In the genomic region with DNA sequence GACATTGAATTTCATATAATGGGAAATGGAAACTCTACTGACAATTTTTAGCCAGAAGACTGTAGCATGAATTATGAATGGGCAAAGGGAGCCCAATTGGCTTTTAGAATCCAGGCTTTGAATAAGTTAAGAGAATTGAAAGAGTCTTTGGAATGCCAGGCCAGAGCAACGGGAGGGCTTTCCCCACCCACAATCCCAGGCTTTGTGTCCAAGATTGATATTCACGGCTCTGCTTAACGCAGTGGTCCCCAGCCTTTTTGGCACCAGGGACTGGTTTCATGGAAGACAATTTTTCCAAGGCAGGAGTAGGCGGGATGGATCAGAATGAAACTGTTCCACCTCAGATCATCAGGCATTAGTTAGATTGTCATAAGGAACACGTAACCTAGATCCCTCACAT, we compare ENCODE assay signal across 19 cellular contexts.
DNase-seq lines count a peak whose midpoint lies in the region; ATAC-seq and TF ChIP-seq lines count a peak whose summit lies in the region.
"Had no signal": no experiment of that assay in that cellular context is flagged by ENCODE, and none has a peak within 500 bp of the region (broad histone marks: within the 10 kb centered on the region; RNA-seq: fewer than 3 reads in every experiment).

No MANE protein-coding gene starts in this region.

- no peaks in the 10 kb centered on the region for H3K36me3 Mint-ChIP-seq in nephron progenitor cell (ENCODE audit: low read depth)
- no peaks in the 10 kb centered on the region for H3K36me3 Mint-ChIP-seq in endothelial cell (ENCODE audit: low read depth, unreplicated experiment)
- H3K36me3 Mint-ChIP-seq: CD4-positive, alpha-beta memory T cell had no signal

- intact Hi-C loops in right cardiac atrium (cut with DNase I) = no loop called here

- H3K27ac Mint-ChIP-seq in nephron progenitor cell (peak overlapping the region; percentile 28), endothelial cell (ENCODE audit: unreplicated experiment) (no peak overlapping the region)
- H3K27ac Mint-ChIP-seq: CD4-positive, alpha-beta memory T cell had no signal

- DNase-seq in SK-MEL-5 (ENCODE audit: low read depth, low spot score) (peak; percentile 37), ecto neural progenitor cell (ENCODE audit: low spot score) (peak; percentile 61), nephron progenitor cell (no peak), GOT3 (lab: John Stamatoyannopoulos, UW) (no peak), endothelial cell (ENCODE audit: low spot score) (no peak), right cardiac atrium (no peak)
- DNase-seq: 8988T; CD4-positive, alpha-beta memory T cell; DND-41; KBM-7; MV-4-11; NCI-H1436; NCI-H2081; NCI-H774; RPMI8226; SIG-M5 had no signal

- H3K27ac ChIP-seq in ACC112 (ENCODE audit: low read depth, low read length) = peak overlapping the region; percentile 39
- H3K27ac ChIP-seq in right cardiac atrium (ENCODE audit: low read length) = no peak overlapping the region

- in situ Hi-C loops in SK-MEL-5 (cut with HindIII; ENCODE audit: low pct_unique_long_range_greater_than_20kb, low sequenced_read_pairs) = no loop called here

- H3K9me3 Mint-ChIP-seq in nephron progenitor cell (no peaks in the 10 kb centered on the region), endothelial cell (ENCODE audit: unreplicated experiment) (no peaks in the 10 kb centered on the region)

- H3K27me3 ChIP-seq in ACC112 (ENCODE audit: insufficient read depth, low read length) (no peaks in the 10 kb centered on the region), right cardiac atrium (ENCODE audit: control insufficient read depth, insufficient read depth) (no peaks in the 10 kb centered on the region)

- WGBS in right cardiac atrium = 69% methylated on average over 5 of the region's 5 CpGs

- H3K4me1 Mint-ChIP-seq in nephron progenitor cell (peaks cover 6% of the 10 kb centered on the region), endothelial cell (ENCODE audit: unreplicated experiment) (no peaks in the 10 kb centered on the region)
- H3K4me1 Mint-ChIP-seq: CD4-positive, alpha-beta memory T cell had no signal

- peaks cover 5% of the 10 kb centered on the region for H3K27me3 Mint-ChIP-seq in nephron progenitor cell (ENCODE audit: low read depth, poor library complexity)
- no peaks in the 10 kb centered on the region for H3K27me3 Mint-ChIP-seq in endothelial cell (ENCODE audit: unreplicated experiment)
- H3K27me3 Mint-ChIP-seq: CD4-positive, alpha-beta memory T cell had no signal

- H3K4me3 ChIP-seq in ACC112 (ENCODE audit: low read depth, low read length) (no peak overlapping the region), right cardiac atrium (ENCODE audit: low read length) (no peak overlapping the region)
- H3K4me3 ChIP-seq: HAP-1 had no signal

- H3K4me1 ChIP-seq in ACC112 (ENCODE audit: control insufficient read depth, insufficient read depth, low read length, unreplicated experiment) (peaks cover 79% of the 10 kb centered on the region), right cardiac atrium (ENCODE audit: control insufficient read depth, insufficient read depth, low read length) (peaks cover 7% of the 10 kb centered on the region)
- H3K4me1 ChIP-seq: HAP-1 had no signal

- TF ChIP-seq CTCF in nephron progenitor cell (IDR thresholded peaks at IDR 0.05) = no peak
- TF ChIP-seq CTCF in endothelial cell (IDR thresholded peaks at IDR 0.05; ENCODE audit: unreplicated experiment) = no peak

- H3K79me2 ChIP-seq in ACC112 (ENCODE audit: control insufficient read depth, insufficient read depth, low read length, unreplicated experiment) = peaks cover 94% of the 10 kb centered on the region

- H3K4me3 Mint-ChIP-seq in nephron progenitor cell (no peak overlapping the region), endothelial cell (ENCODE audit: unreplicated experiment) (no peak overlapping the region)
- H3K4me3 Mint-ChIP-seq: CD4-positive, alpha-beta memory T cell had no signal

- H2AFZ ChIP-seq in ACC112 (ENCODE audit: low read length, unreplicated experiment) = no peak overlapping the region

- ATAC-seq in HG03095 (IDR thresholded peaks at IDR 0.05; ENCODE audit: unreplicated experiment) (no peak), right cardiac atrium (no peak)

- H3K9me3 ChIP-seq in right cardiac atrium (ENCODE audit: control insufficient read depth, low read length) = no peaks in the 10 kb centered on the region
- H3K9me3 ChIP-seq: HAP-1 had no signal

- H3K36me3 ChIP-seq in ACC112 (ENCODE audit: insufficient read depth, low read length) = peaks cover 29% of the 10 kb centered on the region
- H3K36me3 ChIP-seq: HAP-1 had no signal

Comparison
In these comparisons a context has a peak if more than half of its experiments do, and no peak if none do; other contexts are left out.
1. DNase-seq: peak in SK-MEL-5 (single experiment) and ecto neural progenitor cell (single experiment); none in nephron progenitor cell (single experiment), GOT3 (single experiment), endothelial cell (single experiment) and right cardiac atrium (0 of 3).